In genomic region chr5:73828465-73828864, GRCh38 we compare ENCODE assay signal across 30 cellular contexts.
"Had no signal": no experiment of that assay in that cellular context is flagged by ENCODE, and none has a peak within 500 bp of the region (broad histone marks: within the 10 kb centered on the region; RNA-seq: fewer than 3 reads in every experiment).

No MANE protein-coding gene starts in this region.

- H3K9me3 Mint-ChIP-seq: activated CD4-positive, alpha-beta T cell treated with anti-CD3 and anti-CD28 coated beads, Interleukin-2, amount 10 ng/mL, durations not matched to agents 24 days and 14 days; activated CD8-positive, alpha-beta T cell treated with anti-CD3 and anti-CD28 coated beads for 36 hours; activated naive CD8-positive, alpha-beta T cell treated with anti-CD3 and anti-CD28 coated beads for 36 hours; activated T-cell treated with anti-CD3 and anti-CD28 coated beads, Interleukin-2, amount 50 U/mL, for 72 hours; activated T-helper 17 cell treated with anti-CD3 and anti-CD28 coated beads, Interleukin-2, amount 50 U/mL, for 72 hours had no signal

- H3K27ac ChIP-seq: brain microvascular endothelial cell, cardiac muscle cell, SJCRH30, SK-N-MC, WERI-Rb-1 had no signal

- H3K4me3 Mint-ChIP-seq: activated CD4-positive, alpha-beta T cell treated with anti-CD3 and anti-CD28 coated beads, Interleukin-2, amount 10 ng/mL, durations not matched to agents 24 days and 14 days; activated CD8-positive, alpha-beta T cell treated with anti-CD3 and anti-CD28 coated beads for 36 hours; activated naive CD8-positive, alpha-beta T cell treated with anti-CD3 and anti-CD28 coated beads for 36 hours; activated T-cell treated with anti-CD3 and anti-CD28 coated beads, Interleukin-2, amount 50 U/mL, for 72 hours; activated T-helper 17 cell treated with anti-CD3 and anti-CD28 coated beads, Interleukin-2, amount 50 U/mL, for 72 hours had no signal

- H3K4me1 ChIP-seq: SJCRH30 had no signal

- H3K36me3 ChIP-seq: cardiac muscle cell, SJCRH30, WERI-Rb-1 had no signal

- H3K27me3 ChIP-seq: brain microvascular endothelial cell, cardiac muscle cell, SJCRH30 had no signal

- DNase-seq: activated CD4-positive, alpha-beta T cell treated with anti-CD3 and anti-CD28 coated beads, Interleukin-2, amount 10 ng/mL, durations not matched to agents 24 days and 14 days; activated CD4-positive, alpha-beta T cell treated with anti-CD3 and anti-CD28 coated beads, Interleukin-2, amount 50 U/mL, for 4 hours; activated CD8-positive, alpha-beta T cell treated with anti-CD3 and anti-CD28 coated beads for 36 hours; activated effector memory CD4-positive, alpha-beta T cell treated with anti-CD3 and anti-CD28 coated beads, Interleukin-2, amount 50 U/mL, for 16 hours; activated naive CD4-positive, alpha-beta T cell; activated naive CD4-positive, alpha-beta T cell treated with anti-CD3 and anti-CD28 coated beads, Interleukin-2, amount 50 U/mL, for 16 hours; activated naive CD8-positive, alpha-beta T cell treated with anti-CD3 and anti-CD28 coated beads for 36 hours; activated T-cell treated with anti-CD3 and anti-CD28 coated beads, Interleukin-2, amount 50 U/mL, for 1 hour; activated T-cell treated with anti-CD3 and anti-CD28 coated beads, Interleukin-2, amount 50 U/mL, for 72 hours; amniotic stem cell; aorta; brain microvascular endothelial cell; NCI-H1048; NCI-H1105 treated with DMSO at 0.1 percent for 48 hours; NCI-H1436; NCI-H1694; NCI-H2029 treated with DMSO at 0.1 percent for 48 hours; NCI-H2107; NCI-H2171; NCI-H510A; NCI-H526; NCI-H748 treated with DMSO at 0.1 percent for 48 hours; SHP77; SJCRH30; T1000; WERI-Rb-1 had no signal

- H3K4me3 ChIP-seq: cardiac muscle cell, SJCRH30, SK-N-MC had no signal

- H3K4me1 Mint-ChIP-seq: activated CD4-positive, alpha-beta T cell treated with anti-CD3 and anti-CD28 coated beads, Interleukin-2, amount 10 ng/mL, durations not matched to agents 24 days and 14 days; activated naive CD8-positive, alpha-beta T cell treated with anti-CD3 and anti-CD28 coated beads for 36 hours; activated T-helper 17 cell treated with anti-CD3 and anti-CD28 coated beads, Interleukin-2, amount 50 U/mL, for 72 hours had no signal

- H3K9me3 ChIP-seq: SJCRH30 had no signal

- ATAC-seq: activated CD8-positive, alpha-beta T cell treated with anti-CD3 and anti-CD28 coated beads for 36 hours; activated T-cell treated with anti-CD3 and anti-CD28 coated beads, Interleukin-2, amount 50 U/mL, for 72 hours; activated T-helper 17 cell treated with anti-CD3 and anti-CD28 coated beads, Interleukin-2, amount 50 U/mL, for 72 hours; Panc1 had no signal

- H3K27ac Mint-ChIP-seq: activated CD4-positive, alpha-beta T cell treated with anti-CD3 and anti-CD28 coated beads, Interleukin-2, amount 10 ng/mL, durations not matched to agents 24 days and 14 days; activated CD8-positive, alpha-beta T cell treated with anti-CD3 and anti-CD28 coated beads for 36 hours; activated naive CD8-positive, alpha-beta T cell treated with anti-CD3 and anti-CD28 coated beads for 36 hours; activated T-cell treated with anti-CD3 and anti-CD28 coated beads, Interleukin-2, amount 50 U/mL, for 72 hours; activated T-helper 17 cell treated with anti-CD3 and anti-CD28 coated beads, Interleukin-2, amount 50 U/mL, for 72 hours had no signal

- H3K27me3 Mint-ChIP-seq: activated CD4-positive, alpha-beta T cell treated with anti-CD3 and anti-CD28 coated beads, Interleukin-2, amount 10 ng/mL, durations not matched to agents 24 days and 14 days had no signal

- H3K36me3 Mint-ChIP-seq: activated naive CD8-positive, alpha-beta T cell treated with anti-CD3 and anti-CD28 coated beads for 36 hours had no signal
